Comparison of ENCODE assay signal across 8 cellular contexts in the genomic region with DNA sequence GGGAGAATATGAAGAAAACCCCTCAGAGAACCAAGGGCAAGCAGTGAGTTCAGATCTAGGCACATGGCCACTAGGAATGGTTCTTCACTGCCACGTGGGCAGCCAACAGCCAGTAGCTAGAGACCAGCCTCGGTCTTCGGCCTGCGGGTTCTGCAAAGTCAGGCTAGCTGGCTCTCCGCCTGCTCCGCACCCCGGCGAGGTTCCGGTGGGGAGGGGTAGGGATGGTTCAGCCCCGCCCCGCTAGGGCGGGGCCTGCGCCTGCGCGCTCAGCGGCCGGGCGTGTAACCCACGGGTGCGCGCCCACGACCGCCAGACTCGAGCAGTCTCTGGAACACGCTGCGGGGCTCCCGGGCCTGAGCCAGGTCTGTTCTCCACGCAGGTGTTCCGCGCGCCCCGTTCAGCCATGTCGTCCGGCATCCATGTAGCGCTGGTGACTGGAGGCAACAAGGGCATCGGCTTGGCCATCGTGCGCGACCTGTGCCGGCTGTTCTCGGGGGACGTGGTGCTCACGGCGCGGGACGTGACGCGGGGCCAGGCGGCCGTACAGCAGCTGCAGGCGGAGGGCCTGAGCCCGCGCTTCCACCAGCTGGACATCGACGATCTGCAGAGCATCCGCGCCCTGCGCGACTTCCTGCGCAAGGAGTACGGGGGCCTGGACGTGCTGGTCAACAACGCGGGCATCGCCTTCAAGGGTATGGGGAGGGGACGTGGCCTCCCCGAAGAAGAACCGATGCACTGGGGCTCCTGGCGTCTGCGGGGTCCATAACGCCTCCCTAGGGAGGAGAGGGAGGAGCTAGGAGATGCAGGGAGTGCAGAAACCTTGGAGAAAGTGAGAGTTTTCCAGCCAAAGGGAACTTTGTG. TPM values are rescaled to one million over a fixed set of nuclear protein-coding genes. Genes with fewer than 3 reads are reported as not detected.
A peak's percentile ranks its signal among the peaks of the same experiment; 100 is the strongest.
DNase-seq lines count a peak whose midpoint lies in the region; TF ChIP-seq lines count a peak whose summit lies in the region.

CBR1 (plus strand) TSS at position 312 of the 861 bp plus-strand sequence; CDS start at position 404, 92 bp downstream.

- H3K36me3 Mint-ChIP-seq in activated naive CD8-positive, alpha-beta T cell treated with anti-CD3 and anti-CD28 coated beads for 36 hours = peaks cover 31% of the 10 kb centered on the region
- H3K36me3 Mint-ChIP-seq in glutamatergic neuron (ENCODE audit: unreplicated experiment) = peaks cover 15% of the 10 kb centered on the region

- peaks cover 20% of the 10 kb centered on the region for H3K79me2 ChIP-seq in osteoblast (ENCODE audit: insufficient read depth, low read length)

- peaks cover 25% of the 10 kb centered on the region for H3K4me1 ChIP-seq in osteoblast (ENCODE audit: insufficient read depth, low read length)

- H3K9me3 Mint-ChIP-seq in activated naive CD8-positive, alpha-beta T cell treated with anti-CD3 and anti-CD28 coated beads for 36 hours = peaks cover 13% of the 10 kb centered on the region
- H3K9me3 Mint-ChIP-seq in glutamatergic neuron (ENCODE audit: unreplicated experiment) = peaks cover 5% of the 10 kb centered on the region

- no peaks in the 10 kb centered on the region for H3K9me3 ChIP-seq in osteoblast (ENCODE audit: low read depth, low read length)

- peak within 1 kb of the TSS; percentile 95 for H2AFZ ChIP-seq in osteoblast (ENCODE audit: low read length)

- H3K27ac ChIP-seq in osteoblast (ENCODE audit: low read depth, low read length) = peak within 1 kb of the TSS; percentile 84
- H3K27ac ChIP-seq in temporal lobe (ENCODE audit: low read depth, low read length) = peak within 1 kb of the TSS; percentile 96

- H3K27me3 ChIP-seq in osteoblast (ENCODE audit: insufficient read depth, low read length) = no peaks in the 10 kb centered on the region

- H3K4me3 ChIP-seq in osteoblast (ENCODE audit: insufficient read depth, low read length) = peak within 1 kb of the TSS; percentile 86

- no peaks in the 10 kb centered on the region for H3K27me3 Mint-ChIP-seq in activated naive CD8-positive, alpha-beta T cell treated with anti-CD3 and anti-CD28 coated beads for 36 hours
- H3K27me3 Mint-ChIP-seq in glutamatergic neuron (ENCODE audit: unreplicated experiment) = peaks cover 4% of the 10 kb centered on the region

- peak; percentile 96 for DNase-seq in G401 (ENCODE audit: low spot score)
- DNase-seq in HCEC 1CT = peak; percentile 94
- peak; percentile 83 for DNase-seq in NAMALWA (ENCODE audit: low spot score)
- peak; percentile 14 for DNase-seq in SKM-1 (lab: John Stamatoyannopoulos, UW; ENCODE audit: unreplicated experiment)
- DNase-seq in activated naive CD8-positive, alpha-beta T cell treated with anti-CD3 and anti-CD28 coated beads for 36 hours = peak; percentile 89
- peak; percentile 86 for DNase-seq in glutamatergic neuron
- DNase-seq in osteoblast (ENCODE audit: insufficient read length, low spot score, missing footprints) = peak; percentile 95

- H4K20me1 ChIP-seq in osteoblast (ENCODE audit: insufficient read depth, low read length) = peaks cover 8% of the 10 kb centered on the region

- TF ChIP-seq CTCF in glutamatergic neuron (IDR thresholded peaks at IDR 0.05; ENCODE audit: partially characterized antibody, unreplicated experiment) (no peak), osteoblast (IDR thresholded peaks at IDR 0.05; ENCODE audit: extremely low read depth, low read depth, low read length) (no peak)

- peaks cover 22% of the 10 kb centered on the region for H3K36me3 ChIP-seq in osteoblast (ENCODE audit: insufficient read depth, low read length)

- H3K27ac Mint-ChIP-seq in activated naive CD8-positive, alpha-beta T cell treated with anti-CD3 and anti-CD28 coated beads for 36 hours = peak within 1 kb of the TSS; percentile 81
- peak within 1 kb of the TSS; percentile 73 for H3K27ac Mint-ChIP-seq in glutamatergic neuron (ENCODE audit: unreplicated experiment)

- H3K4me1 Mint-ChIP-seq in activated naive CD8-positive, alpha-beta T cell treated with anti-CD3 and anti-CD28 coated beads for 36 hours = peaks cover 41% of the 10 kb centered on the region
- peaks cover 2% of the 10 kb centered on the region for H3K4me1 Mint-ChIP-seq in glutamatergic neuron (ENCODE audit: low read depth, unreplicated experiment)

- peak within 1 kb of the TSS; percentile 95 for H3K4me2 ChIP-seq in osteoblast (ENCODE audit: insufficient read depth, low read length)

- H3K4me3 Mint-ChIP-seq in activated naive CD8-positive, alpha-beta T cell treated with anti-CD3 and anti-CD28 coated beads for 36 hours = peak within 1 kb of the TSS; percentile 85
- H3K4me3 Mint-ChIP-seq in glutamatergic neuron (ENCODE audit: unreplicated experiment) = peak within 1 kb of the TSS; percentile 88

- in situ Hi-C loops in G401 (cut with HindIII; ENCODE audit: low sequenced_read_pairs) = no loop called here

RNA-seq across cellular contexts. Expression of gene CBR1, which starts in this region (rescaled TPM):
- total RNA-seq in G401 (2014; rRNA removed; shearing (Covaris generic)) = 4.4 and 6.6 TPM in 2 replicates
- total RNA-seq in activated naive CD8-positive, alpha-beta T cell treated with anti-CD3 and anti-CD28 coated beads for 36 hours = 10 to 100 TPM; 43.4 to 43.7 TPM
- total RNA-seq in glutamatergic neuron (ENCODE audit: unreplicated experiment) (18.2 TPM), osteoblast (69.0 and 73.5 TPM in 2 replicates), temporal lobe (15.0 TPM)

Comparison
In these comparisons a context has a peak if more than half of its experiments do, and no peak if none do; other contexts are left out.
1. Peak in every context shown above with its lines: DNase-seq, H3K4me3 ChIP-seq and H3K27ac ChIP-seq.
2. DNase-seq: peak in every context shown above with its lines; median percentile 96 in G401; 95 in osteoblast; 94 in HCEC 1CT; 89 in activated naive CD8-positive, alpha-beta T cell treated with anti-CD3 and anti-CD28 coated beads for 36 hours; 86 in glutamatergic neuron; 83 in NAMALWA; 14 in SKM-1.